Comparison of ENCODE assay signal across 1 cellular context in genomic region chr6:52598123-52598823, GRCh38.
TF ChIP-seq lines count a peak whose summit lies in the region.

No MANE protein-coding gene starts in this region.

TF ChIP-seq in HepG2, 621 proteins besides CTCF, POLR2A, EP300 and RAD21 (continued from another document and continues in another):
- TF ChIP-seq TOE1 (CRISPR knock-in tag; IDR thresholded peaks at IDR 0.05): peak; percentile 57; the same call in 1 of the 2 replicates
- peak; percentile 33; the same call in 1 of the 2 replicates for TF ChIP-seq TFDP1 (CRISPR knock-in tag; IDR thresholded peaks at IDR 0.05; ENCODE audit: borderline replicate concordance)
- no peak for TF ChIP-seq FOXO1 (CRISPR knock-in tag; IDR thresholded peaks at IDR 0.05)
- TF ChIP-seq ZNF230 (CRISPR knock-in tag; IDR thresholded peaks at IDR 0.05): 0 out of 2 replicates have a peak, but pooled peaks have one; percentile 65
- TF ChIP-seq ZFP36L2 (CRISPR knock-in tag; IDR thresholded peaks at IDR 0.05): no peak
- TF ChIP-seq CREM (IDR thresholded peaks at IDR 0.05): peak; percentile 96
- peak; percentile 82 for TF ChIP-seq CREM (CRISPR knock-in tag; IDR thresholded peaks at IDR 0.05)
- TF ChIP-seq ZNF878 (CRISPR knock-in tag; IDR thresholded peaks at IDR 0.05): no peak
- peak; percentile 60 for TF ChIP-seq DPF2 (CRISPR knock-in tag; IDR thresholded peaks at IDR 0.05; ENCODE audit: borderline replicate concordance, low read depth)
- 0 out of 2 replicates have a peak, but pooled peaks have one; percentile 16 for TF ChIP-seq ZNF777 (CRISPR knock-in tag; IDR thresholded peaks at IDR 0.05)
- no peak for TF ChIP-seq TIGD3 (CRISPR knock-in tag; IDR thresholded peaks at IDR 0.05; ENCODE audit: borderline replicate concordance)
- TF ChIP-seq HOXD1 (CRISPR knock-in tag; IDR thresholded peaks at IDR 0.05): 0 out of 2 replicates have a peak, but pooled peaks have one; percentile 75
- TF ChIP-seq ZNF281 (CRISPR knock-in tag; IDR thresholded peaks at IDR 0.05; ENCODE audit: borderline replicate concordance): peak; percentile 80
- 0 out of 2 replicates have a peak, but pooled peaks have one; percentile 61 for TF ChIP-seq ZNF746 (CRISPR knock-in tag; IDR thresholded peaks at IDR 0.05)
- no peak for TF ChIP-seq FLYWCH1 (CRISPR knock-in tag; IDR thresholded peaks at IDR 0.05)
- peak; percentile 51; the same call in 1 of the 2 replicates for TF ChIP-seq ZNF446 (CRISPR knock-in tag; IDR thresholded peaks at IDR 0.05)
- TF ChIP-seq ZNF709 (CRISPR knock-in tag; IDR thresholded peaks at IDR 0.05): no peak; the same call in 1 of the 2 replicates
- peak; percentile 96 to 97 for TF ChIP-seq HMGXB4 (CRISPR knock-in tag; IDR thresholded peaks at IDR 0.05; ENCODE audit: borderline replicate concordance in 1 of 2, low read depth in 1 of 2)
- 0 out of 2 replicates have a peak, but pooled peaks have one; percentile 22 for TF ChIP-seq CHCHD3 (CRISPR knock-in tag; IDR thresholded peaks at IDR 0.05)
- TF ChIP-seq SATB2 (CRISPR knock-in tag; IDR thresholded peaks at IDR 0.05): peak; percentile 77
- TF ChIP-seq ZBTB25 (CRISPR knock-in tag; IDR thresholded peaks at IDR 0.05): peak; percentile 87
- TF ChIP-seq ZMYM3 (CRISPR knock-in tag; IDR thresholded peaks at IDR 0.05): peak; percentile 74; the same call in 1 of the 2 replicates
- no peak for TF ChIP-seq AKAP8 (CRISPR knock-in tag; IDR thresholded peaks at IDR 0.05)
- peak; percentile 96 for TF ChIP-seq POLR2G (IDR thresholded peaks at IDR 0.05; ENCODE audit: low read depth, low read length)
- TF ChIP-seq ZNF331 (CRISPR knock-in tag; IDR thresholded peaks at IDR 0.05): peak; percentile 72; the same call in 1 of the 2 replicates
- 0 out of 2 replicates have a peak, but pooled peaks have one; percentile 49 for TF ChIP-seq U2AF2 (IDR thresholded peaks at IDR 0.05; ENCODE audit: low read depth, low read length)
- 0 out of 2 replicates have a peak, but pooled peaks have one; percentile 43 for TF ChIP-seq EED (CRISPR knock-in tag; IDR thresholded peaks at IDR 0.05)
- peak; percentile 75 for TF ChIP-seq HNF4G (IDR thresholded peaks at IDR 0.05; ENCODE audit: borderline replicate concordance, low read depth, low read length)
- TF ChIP-seq HNF4G (CRISPR knock-in tag; IDR thresholded peaks at IDR 0.05; ENCODE audit: borderline replicate concordance, low read depth): peak; percentile 90
- no peak for TF ChIP-seq TMF1 (CRISPR knock-in tag; IDR thresholded peaks at IDR 0.05; ENCODE audit: low read depth)
- peak; percentile 88 for TF ChIP-seq SMAD3 (CRISPR knock-in tag; IDR thresholded peaks at IDR 0.05)
- TF ChIP-seq MYC (CRISPR knock-in tag; IDR thresholded peaks at IDR 0.05; ENCODE audit: borderline replicate concordance): peak; percentile 55; the same call in 1 of the 2 replicates
- TF ChIP-seq ZNF441 (CRISPR knock-in tag; IDR thresholded peaks at IDR 0.05; ENCODE audit: borderline replicate concordance): peak; percentile 75
- no peak; the same call in 1 of the 2 replicates for TF ChIP-seq ZNF121 (CRISPR knock-in tag; IDR thresholded peaks at IDR 0.05)
- TF ChIP-seq KLF15 (CRISPR knock-in tag; IDR thresholded peaks at IDR 0.05; ENCODE audit: borderline replicate concordance): 0 out of 2 replicates have a peak, but pooled peaks have one; percentile 36
- TF ChIP-seq ZNF292 (CRISPR knock-in tag; IDR thresholded peaks at IDR 0.05; ENCODE audit: borderline replicate concordance, low read depth): 0 out of 2 replicates have a peak, but pooled peaks have one; percentile 67
- TF ChIP-seq ZNF180 (CRISPR knock-in tag; IDR thresholded peaks at IDR 0.05; ENCODE audit: borderline replicate concordance, low read depth): no peak
- peak; percentile 48; the same call in 1 of the 2 replicates for TF ChIP-seq ZNF512B (CRISPR knock-in tag; IDR thresholded peaks at IDR 0.05; ENCODE audit: borderline replicate concordance)
- TF ChIP-seq ZNF329 (CRISPR knock-in tag; IDR thresholded peaks at IDR 0.05; ENCODE audit: low read depth): no peak; the same call in 1 of the 2 replicates
- peak; percentile 78 for TF ChIP-seq ELF1 (CRISPR knock-in tag; IDR thresholded peaks at IDR 0.05)
- peak; percentile 80 for TF ChIP-seq HDAC1 (CRISPR knock-in tag; IDR thresholded peaks at IDR 0.05)
- TF ChIP-seq THAP11 (CRISPR knock-in tag; IDR thresholded peaks at IDR 0.05): peak; percentile 76
- peak; percentile 66; the same call in 1 of the 2 replicates for TF ChIP-seq ARNT2 (CRISPR knock-in tag; IDR thresholded peaks at IDR 0.05; ENCODE audit: low read depth)
- no peak for TF ChIP-seq ZNF17 (CRISPR knock-in tag; IDR thresholded peaks at IDR 0.05)
- TF ChIP-seq SYNCRIP (IDR thresholded peaks at IDR 0.05; ENCODE audit: insufficient read depth, low read depth, low read length): no peak
- TF ChIP-seq ZSCAN22 (CRISPR knock-in tag; IDR thresholded peaks at IDR 0.05): no peak; the same call in 1 of the 2 replicates
- TF ChIP-seq TERF1 (CRISPR knock-in tag; IDR thresholded peaks at IDR 0.05): no peak
- 0 out of 2 replicates have a peak, but pooled peaks have one; percentile 69 for TF ChIP-seq FIP1L1 (IDR thresholded peaks at IDR 0.05; ENCODE audit: borderline replicate concordance, insufficient read depth, low read depth, low read length)
- no peak; the same call in 1 of the 2 replicates for TF ChIP-seq E2F2 (CRISPR knock-in tag; IDR thresholded peaks at IDR 0.05; ENCODE audit: borderline replicate concordance)
- TF ChIP-seq CREBL2 (CRISPR knock-in tag; IDR thresholded peaks at IDR 0.05; ENCODE audit: borderline replicate concordance): no peak
- TF ChIP-seq ZNF879 (CRISPR knock-in tag; IDR thresholded peaks at IDR 0.05): 0 out of 2 replicates have a peak, but pooled peaks have one; percentile 60
- TF ChIP-seq ZNF720 (CRISPR knock-in tag; IDR thresholded peaks at IDR 0.05): no peak
- no peak for TF ChIP-seq DNMT1 (CRISPR knock-in tag; IDR thresholded peaks at IDR 0.05)
- TF ChIP-seq NAIF1 (CRISPR knock-in tag; IDR thresholded peaks at IDR 0.05; ENCODE audit: borderline replicate concordance): peak; percentile 91; the same call in 1 of the 2 replicates
- no peak for TF ChIP-seq NFE2 (CRISPR knock-in tag; IDR thresholded peaks at IDR 0.05)
- TF ChIP-seq PPARG (CRISPR knock-in tag; conservative IDR thresholded peaks at IDR 0.05): no peak; the same call in none of the 2 replicates
- TF ChIP-seq TBL1XR1 (IDR thresholded peaks at IDR 0.05; ENCODE audit: borderline replicate concordance, low read length, partially characterized antibody): peak; percentile 23
- TF ChIP-seq ZNF790 (CRISPR knock-in tag; IDR thresholded peaks at IDR 0.05; ENCODE audit: borderline replicate concordance): no peak
- no peak for TF ChIP-seq ZNF143 (CRISPR knock-in tag; IDR thresholded peaks at IDR 0.05)
- 0 out of 2 replicates have a peak, but pooled peaks have one; percentile 63 for TF ChIP-seq ZNF547 (CRISPR knock-in tag; IDR thresholded peaks at IDR 0.05)
- TF ChIP-seq ZNF101 (CRISPR knock-in tag; IDR thresholded peaks at IDR 0.05; ENCODE audit: borderline replicate concordance, low read depth): no peak
